In genomic region chr20:30376767-30377658, GRCh38 we compare ENCODE assay signal across 1 cellular context.
TF ChIP-seq lines count a peak whose summit lies in the region.

No MANE protein-coding gene starts in this region.

TF ChIP-seq in HepG2, 621 proteins besides CTCF, POLR2A, EP300 and RAD21 (continued from another document and continues in another):
- no peak for TF ChIP-seq ZNF280D (CRISPR knock-in tag; IDR thresholded peaks at IDR 0.05)
- TF ChIP-seq, protein P1, sequence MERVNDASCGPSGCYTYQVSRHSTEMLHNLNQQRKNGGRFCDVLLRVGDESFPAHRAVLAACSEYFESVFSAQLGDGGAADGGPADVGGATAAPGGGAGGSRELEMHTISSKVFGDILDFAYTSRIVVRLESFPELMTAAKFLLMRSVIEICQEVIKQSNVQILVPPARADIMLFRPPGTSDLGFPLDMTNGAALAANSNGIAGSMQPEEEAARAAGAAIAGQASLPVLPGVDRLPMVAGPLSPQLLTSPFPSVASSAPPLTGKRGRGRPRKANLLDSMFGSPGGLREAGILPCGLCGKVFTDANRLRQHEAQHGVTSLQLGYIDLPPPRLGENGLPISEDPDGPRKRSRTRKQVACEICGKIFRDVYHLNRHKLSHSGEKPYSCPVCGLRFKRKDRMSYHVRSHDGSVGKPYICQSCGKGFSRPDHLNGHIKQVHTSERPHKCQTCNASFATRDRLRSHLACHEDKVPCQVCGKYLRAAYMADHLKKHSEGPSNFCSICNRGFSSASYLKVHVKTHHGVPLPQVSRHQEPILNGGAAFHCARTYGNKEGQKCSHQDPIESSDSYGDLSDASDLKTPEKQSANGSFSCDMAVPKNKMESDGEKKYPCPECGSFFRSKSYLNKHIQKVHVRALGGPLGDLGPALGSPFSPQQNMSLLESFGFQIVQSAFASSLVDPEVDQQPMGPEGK (CRISPR knock-in tag; IDR thresholded peaks at IDR 0.05) = peak; percentile 89
- TF ChIP-seq NFATC3 (CRISPR knock-in tag; IDR thresholded peaks at IDR 0.05) = no peak
- no peak for TF ChIP-seq ATF1 (CRISPR knock-in tag; IDR thresholded peaks at IDR 0.05)
- TF ChIP-seq ZNF720 (CRISPR knock-in tag; IDR thresholded peaks at IDR 0.05) = no peak
- TF ChIP-seq, protein P2, sequence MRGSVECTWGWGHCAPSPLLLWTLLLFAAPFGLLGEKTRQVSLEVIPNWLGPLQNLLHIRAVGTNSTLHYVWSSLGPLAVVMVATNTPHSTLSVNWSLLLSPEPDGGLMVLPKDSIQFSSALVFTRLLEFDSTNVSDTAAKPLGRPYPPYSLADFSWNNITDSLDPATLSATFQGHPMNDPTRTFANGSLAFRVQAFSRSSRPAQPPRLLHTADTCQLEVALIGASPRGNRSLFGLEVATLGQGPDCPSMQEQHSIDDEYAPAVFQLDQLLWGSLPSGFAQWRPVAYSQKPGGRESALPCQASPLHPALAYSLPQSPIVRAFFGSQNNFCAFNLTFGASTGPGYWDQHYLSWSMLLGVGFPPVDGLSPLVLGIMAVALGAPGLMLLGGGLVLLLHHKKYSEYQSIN (CRISPR knock-in tag; IDR thresholded peaks at IDR 0.05; ENCODE audit: borderline replicate concordance) = no peak
- no peak for TF ChIP-seq IKZF1 (IDR thresholded peaks at IDR 0.05)
- no peak for TF ChIP-seq SIN3B (IDR thresholded peaks at IDR 0.05; ENCODE audit: low read length)
- no peak for TF ChIP-seq CC2D1A (CRISPR knock-in tag; IDR thresholded peaks at IDR 0.05)
- no peak; the same call in 1 of the 2 replicates for TF ChIP-seq ZNF263 (CRISPR knock-in tag; IDR thresholded peaks at IDR 0.05)
- peak; percentile 63; the same call in 1 of the 2 replicates for TF ChIP-seq ZNF12 (CRISPR knock-in tag; IDR thresholded peaks at IDR 0.05)
- peak; percentile 67; the same call in 1 of the 2 replicates for TF ChIP-seq ZNF878 (CRISPR knock-in tag; IDR thresholded peaks at IDR 0.05)
- TF ChIP-seq RNF2 (conservative IDR thresholded peaks at IDR 0.05; ENCODE audit: low read depth) = 0 out of 2 replicates have a peak, but pooled peaks have one; percentile 60
- TF ChIP-seq, protein P3, sequence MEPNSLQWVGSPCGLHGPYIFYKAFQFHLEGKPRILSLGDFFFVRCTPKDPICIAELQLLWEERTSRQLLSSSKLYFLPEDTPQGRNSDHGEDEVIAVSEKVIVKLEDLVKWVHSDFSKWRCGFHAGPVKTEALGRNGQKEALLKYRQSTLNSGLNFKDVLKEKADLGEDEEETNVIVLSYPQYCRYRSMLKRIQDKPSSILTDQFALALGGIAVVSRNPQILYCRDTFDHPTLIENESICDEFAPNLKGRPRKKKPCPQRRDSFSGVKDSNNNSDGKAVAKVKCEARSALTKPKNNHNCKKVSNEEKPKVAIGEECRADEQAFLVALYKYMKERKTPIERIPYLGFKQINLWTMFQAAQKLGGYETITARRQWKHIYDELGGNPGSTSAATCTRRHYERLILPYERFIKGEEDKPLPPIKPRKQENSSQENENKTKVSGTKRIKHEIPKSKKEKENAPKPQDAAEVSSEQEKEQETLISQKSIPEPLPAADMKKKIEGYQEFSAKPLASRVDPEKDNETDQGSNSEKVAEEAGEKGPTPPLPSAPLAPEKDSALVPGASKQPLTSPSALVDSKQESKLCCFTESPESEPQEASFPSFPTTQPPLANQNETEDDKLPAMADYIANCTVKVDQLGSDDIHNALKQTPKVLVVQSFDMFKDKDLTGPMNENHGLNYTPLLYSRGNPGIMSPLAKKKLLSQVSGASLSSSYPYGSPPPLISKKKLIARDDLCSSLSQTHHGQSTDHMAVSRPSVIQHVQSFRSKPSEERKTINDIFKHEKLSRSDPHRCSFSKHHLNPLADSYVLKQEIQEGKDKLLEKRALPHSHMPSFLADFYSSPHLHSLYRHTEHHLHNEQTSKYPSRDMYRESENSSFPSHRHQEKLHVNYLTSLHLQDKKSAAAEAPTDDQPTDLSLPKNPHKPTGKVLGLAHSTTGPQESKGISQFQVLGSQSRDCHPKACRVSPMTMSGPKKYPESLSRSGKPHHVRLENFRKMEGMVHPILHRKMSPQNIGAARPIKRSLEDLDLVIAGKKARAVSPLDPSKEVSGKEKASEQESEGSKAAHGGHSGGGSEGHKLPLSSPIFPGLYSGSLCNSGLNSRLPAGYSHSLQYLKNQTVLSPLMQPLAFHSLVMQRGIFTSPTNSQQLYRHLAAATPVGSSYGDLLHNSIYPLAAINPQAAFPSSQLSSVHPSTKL (CRISPR knock-in tag; IDR thresholded peaks at IDR 0.05) = peak; percentile 83
- TF ChIP-seq ZNF136 (CRISPR knock-in tag; IDR thresholded peaks at IDR 0.05; ENCODE audit: low read depth) = peak; percentile 60; the same call in 1 of the 2 replicates
- TF ChIP-seq SNRNP70 (IDR thresholded peaks at IDR 0.05; ENCODE audit: low read depth, low read length) = no peak
- TF ChIP-seq MXD4 (CRISPR knock-in tag; IDR thresholded peaks at IDR 0.05) = peak; percentile 60
- TF ChIP-seq KMT2B (CRISPR knock-in tag; IDR thresholded peaks at IDR 0.05) = peak; percentile 95
- peak; percentile 28; the same call in 1 of the 2 replicates for TF ChIP-seq ZNF790 (CRISPR knock-in tag; IDR thresholded peaks at IDR 0.05; ENCODE audit: borderline replicate concordance)
- TF ChIP-seq DMTF1 (CRISPR knock-in tag; IDR thresholded peaks at IDR 0.05) = no peak
- TF ChIP-seq NCOR1 (IDR thresholded peaks at IDR 0.05; ENCODE audit: borderline replicate concordance, low read length) = no peak
- TF ChIP-seq, protein P4, sequence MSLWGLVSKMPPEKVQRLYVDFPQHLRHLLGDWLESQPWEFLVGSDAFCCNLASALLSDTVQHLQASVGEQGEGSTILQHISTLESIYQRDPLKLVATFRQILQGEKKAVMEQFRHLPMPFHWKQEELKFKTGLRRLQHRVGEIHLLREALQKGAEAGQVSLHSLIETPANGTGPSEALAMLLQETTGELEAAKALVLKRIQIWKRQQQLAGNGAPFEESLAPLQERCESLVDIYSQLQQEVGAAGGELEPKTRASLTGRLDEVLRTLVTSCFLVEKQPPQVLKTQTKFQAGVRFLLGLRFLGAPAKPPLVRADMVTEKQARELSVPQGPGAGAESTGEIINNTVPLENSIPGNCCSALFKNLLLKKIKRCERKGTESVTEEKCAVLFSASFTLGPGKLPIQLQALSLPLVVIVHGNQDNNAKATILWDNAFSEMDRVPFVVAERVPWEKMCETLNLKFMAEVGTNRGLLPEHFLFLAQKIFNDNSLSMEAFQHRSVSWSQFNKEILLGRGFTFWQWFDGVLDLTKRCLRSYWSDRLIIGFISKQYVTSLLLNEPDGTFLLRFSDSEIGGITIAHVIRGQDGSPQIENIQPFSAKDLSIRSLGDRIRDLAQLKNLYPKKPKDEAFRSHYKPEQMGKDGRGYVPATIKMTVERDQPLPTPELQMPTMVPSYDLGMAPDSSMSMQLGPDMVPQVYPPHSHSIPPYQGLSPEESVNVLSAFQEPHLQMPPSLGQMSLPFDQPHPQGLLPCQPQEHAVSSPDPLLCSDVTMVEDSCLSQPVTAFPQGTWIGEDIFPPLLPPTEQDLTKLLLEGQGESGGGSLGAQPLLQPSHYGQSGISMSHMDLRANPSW (CRISPR knock-in tag; IDR thresholded peaks at IDR 0.05; ENCODE audit: borderline replicate concordance) = no peak
- TF ChIP-seq AFF4 (CRISPR knock-in tag; IDR thresholded peaks at IDR 0.05) = no peak
- no peak for TF ChIP-seq ZNF83 (CRISPR knock-in tag; IDR thresholded peaks at IDR 0.05; ENCODE audit: borderline replicate concordance)
- no peak for TF ChIP-seq PCBP1 (IDR thresholded peaks at IDR 0.05; ENCODE audit: borderline replicate concordance, low read depth, low read length)
- TF ChIP-seq NFKB2 (CRISPR knock-in tag; IDR thresholded peaks at IDR 0.05; ENCODE audit: borderline replicate concordance) = peak; percentile 70; the same call in 1 of the 2 replicates
- no peak for TF ChIP-seq TOPORS (CRISPR knock-in tag; IDR thresholded peaks at IDR 0.05)
- no peak for TF ChIP-seq ZBTB1 (CRISPR knock-in tag; IDR thresholded peaks at IDR 0.05; ENCODE audit: borderline replicate concordance)
- peak; percentile 49 for TF ChIP-seq ZBTB38 (CRISPR knock-in tag; IDR thresholded peaks at IDR 0.05)
- no peak; the same call in 1 of the 2 replicates for TF ChIP-seq ZNF619 (CRISPR knock-in tag; IDR thresholded peaks at IDR 0.05)
- TF ChIP-seq ZBTB20 (CRISPR knock-in tag; IDR thresholded peaks at IDR 0.05; ENCODE audit: borderline replicate concordance, low read depth) = peak; percentile 79; the same call in 1 of the 2 replicates
- no peak for TF ChIP-seq RAD51 (IDR thresholded peaks at IDR 0.05; ENCODE audit: borderline replicate concordance)
- no peak for TF ChIP-seq ZNF282 (IDR thresholded peaks at IDR 0.05; ENCODE audit: partially characterized antibody)
- TF ChIP-seq, protein P5, sequence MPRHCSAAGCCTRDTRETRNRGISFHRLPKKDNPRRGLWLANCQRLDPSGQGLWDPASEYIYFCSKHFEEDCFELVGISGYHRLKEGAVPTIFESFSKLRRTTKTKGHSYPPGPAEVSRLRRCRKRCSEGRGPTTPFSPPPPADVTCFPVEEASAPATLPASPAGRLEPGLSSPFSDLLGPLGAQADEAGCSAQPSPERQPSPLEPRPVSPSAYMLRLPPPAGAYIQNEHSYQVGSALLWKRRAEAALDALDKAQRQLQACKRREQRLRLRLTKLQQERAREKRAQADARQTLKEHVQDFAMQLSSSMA (CRISPR knock-in tag; IDR thresholded peaks at IDR 0.05) = peak; percentile 58; the same call in 1 of the 2 replicates
- TF ChIP-seq ZKSCAN1 (IDR thresholded peaks at IDR 0.05; ENCODE audit: low read length) = no peak
- peak; percentile 64; the same call in 1 of the 2 replicates for TF ChIP-seq ZBTB7B (CRISPR knock-in tag; IDR thresholded peaks at IDR 0.05)
- peak; percentile 71; the same call in 1 of the 2 replicates for TF ChIP-seq ZNF552 (CRISPR knock-in tag; IDR thresholded peaks at IDR 0.05; ENCODE audit: borderline replicate concordance)
- peak; percentile 94 for TF ChIP-seq KAT8 (CRISPR knock-in tag; IDR thresholded peaks at IDR 0.05)
- no peak for TF ChIP-seq ZNF207 (IDR thresholded peaks at IDR 0.05; ENCODE audit: borderline replicate concordance)
- TF ChIP-seq NFE2L1 (CRISPR knock-in tag; IDR thresholded peaks at IDR 0.05; ENCODE audit: borderline replicate concordance) = no peak
- peak; percentile 80; the same call in 1 of the 2 replicates for TF ChIP-seq KDM5A (IDR thresholded peaks at IDR 0.05; ENCODE audit: borderline replicate concordance, low read length)
- no peak for TF ChIP-seq CBFB (CRISPR knock-in tag; IDR thresholded peaks at IDR 0.05)
- no peak for TF ChIP-seq PCBP2 (optimal IDR thresholded peaks at IDR 0.05; ENCODE audit: low read depth, low read length, poor library complexity, severe bottlenecking)
- TF ChIP-seq ARNT (IDR thresholded peaks at IDR 0.05) = no peak
- TF ChIP-seq JUNB (CRISPR knock-in tag; IDR thresholded peaks at IDR 0.05; ENCODE audit: borderline replicate concordance) = no peak
- no peak for TF ChIP-seq ZNF570 (CRISPR knock-in tag; IDR thresholded peaks at IDR 0.05; ENCODE audit: borderline replicate concordance)
- TF ChIP-seq ZNF572 (CRISPR knock-in tag; IDR thresholded peaks at IDR 0.05) = no peak
